In genomic region chr14:22456421-22456820, GRCh38 we compare ENCODE assay signal across 21 cellular contexts.
DNase-seq lines count a peak whose midpoint lies in the region; ATAC-seq and TF ChIP-seq lines count a peak whose summit lies in the region.
"Had no signal": no experiment of that assay in that cellular context is flagged by ENCODE, and none has a peak within 500 bp of the region (broad histone marks: within the 10 kb centered on the region; RNA-seq: fewer than 3 reads in every experiment).

No MANE protein-coding gene starts in this region.

- POLR2A ChIA-PET in T-cell (lab: Charles Lee): interaction anchor here in 1 of 2 donors (0.7 kb wide), 1 partner anchor 8 kb away, joined by 3 read pairs; no protein-coding TSS in a partner anchor

- ATAC-seq in T-cell (replicated peaks in 1 of 4) (no peak), HG03442 (IDR thresholded peaks at IDR 0.05; ENCODE audit: unreplicated experiment) (no peak), GM18505 (IDR thresholded peaks at IDR 0.05; ENCODE audit: unreplicated experiment) (no peak), GM21717 (IDR thresholded peaks at IDR 0.05; ENCODE audit: unreplicated experiment) (no peak)
- ATAC-seq: HCT116, HepG2, K562 had no signal

- H3K27ac Mint-ChIP-seq in activated naive CD8-positive, alpha-beta T cell: no peak overlapping the region
- no peak overlapping the region for H3K27ac Mint-ChIP-seq in activated naive CD8-positive, alpha-beta T cell treated with anti-CD3 and anti-CD28 coated beads for 36 hours
- H3K27ac Mint-ChIP-seq in T-cell: no peak overlapping the region
- H3K27ac Mint-ChIP-seq: CD8-positive, alpha-beta memory T cell had no signal

- TF ChIP-seq POLR2A in GM18505 (IDR thresholded peaks at IDR 0.05; ENCODE audit: borderline replicate concordance, extremely low read depth, insufficient read depth, insufficient read length): no peak

- no peaks in the 10 kb centered on the region for H3K36me3 Mint-ChIP-seq in activated naive CD8-positive, alpha-beta T cell
- no peaks in the 10 kb centered on the region for H3K36me3 Mint-ChIP-seq in activated naive CD8-positive, alpha-beta T cell treated with anti-CD3 and anti-CD28 coated beads for 36 hours
- H3K36me3 Mint-ChIP-seq in T-cell: no peaks in the 10 kb centered on the region
- H3K36me3 Mint-ChIP-seq: CD8-positive, alpha-beta memory T cell had no signal

- H3K27me3 Mint-ChIP-seq in activated naive CD8-positive, alpha-beta T cell: no peaks in the 10 kb centered on the region
- no peaks in the 10 kb centered on the region for H3K27me3 Mint-ChIP-seq in activated naive CD8-positive, alpha-beta T cell treated with anti-CD3 and anti-CD28 coated beads for 36 hours
- no peaks in the 10 kb centered on the region for H3K27me3 Mint-ChIP-seq in T-cell
- H3K27me3 Mint-ChIP-seq: CD8-positive, alpha-beta memory T cell had no signal

- no peaks in the 10 kb centered on the region for H3K4me1 Mint-ChIP-seq in activated naive CD8-positive, alpha-beta T cell (ENCODE audit: low read depth)
- H3K4me1 Mint-ChIP-seq in activated naive CD8-positive, alpha-beta T cell treated with anti-CD3 and anti-CD28 coated beads for 36 hours: no peaks in the 10 kb centered on the region
- H3K4me1 Mint-ChIP-seq in T-cell: peaks cover 0 to 4% (median 0%) of the 10 kb centered on the region in 3 donors
- H3K4me1 Mint-ChIP-seq: CD8-positive, alpha-beta memory T cell had no signal

- no peaks in the 10 kb centered on the region for H3K9me3 Mint-ChIP-seq in activated naive CD8-positive, alpha-beta T cell (ENCODE audit: low read depth)
- H3K9me3 Mint-ChIP-seq in activated naive CD8-positive, alpha-beta T cell treated with anti-CD3 and anti-CD28 coated beads for 36 hours: no peaks in the 10 kb centered on the region
- no peaks in the 10 kb centered on the region for H3K9me3 Mint-ChIP-seq in T-cell
- H3K9me3 Mint-ChIP-seq: CD8-positive, alpha-beta memory T cell had no signal

- CTCF ChIA-PET in T-cell (lab: Charles Lee): no interaction called here

- DNase-seq in NCI-H2227 (lab: John Stamatoyannopoulos, UW; ENCODE audit: unreplicated experiment) (peak; percentile 36), NCI-H2227 treated with DMSO at 0.1 percent for 48 hours (lab: John Stamatoyannopoulos, UW) (no peak), T-cell (no peak)
- no peak for DNase-seq in activated naive CD8-positive, alpha-beta T cell treated with anti-CD3 and anti-CD28 coated beads for 36 hours
- DNase-seq: ACHN; Calu3; CD8-positive, alpha-beta memory T cell; DMS153; NCI-H1105; NCI-H146; NCI-H2029; NCI-H345; NCI-H524; NCI-H82 had no signal

- peak overlapping the region; percentile 20 for H3K4me3 Mint-ChIP-seq in activated naive CD8-positive, alpha-beta T cell
- no peak overlapping the region for H3K4me3 Mint-ChIP-seq in activated naive CD8-positive, alpha-beta T cell treated with anti-CD3 and anti-CD28 coated beads for 36 hours
- H3K4me3 Mint-ChIP-seq in T-cell: peak overlapping the region; percentile 8 to 47 (median 24)
- H3K4me3 Mint-ChIP-seq: CD8-positive, alpha-beta memory T cell had no signal
